Comparison of ENCODE assay signal across 9 cellular contexts in genomic region chr1:43024905-43025304, GRCh38.
"Had no signal": no experiment of that assay in that cellular context is flagged by ENCODE, and none has a peak within 500 bp of the region (broad histone marks: within the 10 kb centered on the region; RNA-seq: fewer than 3 reads in every experiment).

No MANE protein-coding gene starts in this region.

- H3K36me3 Mint-ChIP-seq: IgD-negative memory B cell had no signal

- H3K27ac Mint-ChIP-seq: IgD-negative memory B cell had no signal

- H3K4me1 ChIP-seq: HAP-1 had no signal

- DNase-seq: GM23248, GOT3, H7, KG1 had no signal

- H3K9ac ChIP-seq: GM23248 had no signal

- H2AFZ ChIP-seq: GM23248 had no signal

- H3K4me1 Mint-ChIP-seq: IgD-negative memory B cell had no signal

- FAIRE-seq: HepG2 had no signal

- H3K4me3 ChIP-seq: GM23248, HAP-1 had no signal

- ATAC-seq: HCT116, HepG2 had no signal

- H3K9me3 ChIP-seq: HAP-1 had no signal

- H3K27ac ChIP-seq: GM23248, HL-60 had no signal

- H3K36me3 ChIP-seq: HAP-1 had no signal

- H3K9me3 Mint-ChIP-seq: IgD-negative memory B cell had no signal

- H3K27me3 Mint-ChIP-seq: IgD-negative memory B cell had no signal
